12 cellular contexts compared by ENCODE assay signal in the genomic region with DNA sequence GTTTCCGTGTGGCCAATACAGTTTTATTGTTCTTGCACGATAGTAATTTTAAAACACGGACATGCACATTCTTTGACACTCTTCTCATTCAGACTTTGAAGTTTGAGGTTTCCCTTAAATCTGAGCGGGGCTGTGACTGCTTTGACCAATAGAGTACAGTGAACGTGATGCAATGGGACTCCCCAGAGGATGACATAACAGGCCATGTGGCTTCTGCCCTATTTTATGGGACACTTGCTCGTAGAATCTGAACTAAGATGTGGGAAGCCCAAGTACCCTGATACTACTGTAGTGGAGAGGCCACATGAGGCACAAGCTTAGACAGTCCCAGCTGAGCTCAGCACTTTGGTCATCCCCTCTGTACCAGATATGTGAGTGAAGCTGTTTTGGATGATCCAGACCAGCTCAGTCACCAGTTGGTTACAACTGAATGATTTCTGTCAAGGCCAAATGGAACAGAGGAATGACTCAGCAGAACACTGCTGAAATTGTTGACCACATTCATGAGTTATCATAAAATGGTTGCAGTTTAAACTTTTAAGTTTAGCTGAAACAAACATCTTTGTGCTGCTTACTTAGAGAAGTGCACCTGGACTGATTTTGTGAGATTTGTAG.
DNase-seq lines count a peak whose midpoint lies in the region; ATAC-seq and TF ChIP-seq lines count a peak whose summit lies in the region.
"Had no signal": no experiment of that assay in that cellular context is flagged by ENCODE, and none has a peak within 500 bp of the region (broad histone marks: within the 10 kb centered on the region; RNA-seq: fewer than 3 reads in every experiment).

No MANE protein-coding gene starts in this region.

- no peaks in the 10 kb centered on the region for H3K4me1 Mint-ChIP-seq in activated CD4-positive, alpha-beta T cell treated with anti-CD3 and anti-CD28 coated beads, Interleukin-2, amount 10 ng/mL, durations not matched to agents 24 days and 14 days
- H3K4me1 Mint-ChIP-seq in natural killer cell, result no peaks in the 10 kb centered on the region

- H3K36me3 Mint-ChIP-seq in activated CD4-positive, alpha-beta T cell treated with anti-CD3 and anti-CD28 coated beads, Interleukin-2, amount 10 ng/mL, durations not matched to agents 24 days and 14 days (ENCODE audit: low read depth), result no peaks in the 10 kb centered on the region
- no peaks in the 10 kb centered on the region for H3K36me3 Mint-ChIP-seq in natural killer cell

- no peak overlapping the region for H3K4me3 ChIP-seq in fibroblast of pulmonary artery (replicated peaks; ENCODE audit: low read depth, low read length)
- H3K4me3 ChIP-seq: coronary artery had no signal

- intact Hi-C loops in Right ventricle myocardium inferior (cut with DNase I) (no loop called here), natural killer cell (cut with micrococcal nuclease) (no loop called here)
- intact Hi-C loops in activated CD4-positive, alpha-beta T cell treated with anti-CD3 and anti-CD28 coated beads, Interleukin-2, amount 10 ng/mL, durations not matched to agents 24 days and 14 days (cut with micrococcal nuclease), result no loop called here

- H3K27ac Mint-ChIP-seq in activated CD4-positive, alpha-beta T cell treated with anti-CD3 and anti-CD28 coated beads, Interleukin-2, amount 10 ng/mL, durations not matched to agents 24 days and 14 days, result no peak overlapping the region
- no peak overlapping the region for H3K27ac Mint-ChIP-seq in natural killer cell

- ATAC-seq in GM21576 (IDR thresholded peaks at IDR 0.05; ENCODE audit: unreplicated experiment), result peak; percentile 82
- no peak for ATAC-seq in Right ventricle myocardium inferior
- ATAC-seq in natural killer cell, result no peak

- H3K27me3 Mint-ChIP-seq in activated CD4-positive, alpha-beta T cell treated with anti-CD3 and anti-CD28 coated beads, Interleukin-2, amount 10 ng/mL, durations not matched to agents 24 days and 14 days, result no peaks in the 10 kb centered on the region
- no peaks in the 10 kb centered on the region for H3K27me3 Mint-ChIP-seq in natural killer cell (ENCODE audit: low read depth in 2 of 2)

- no peaks in the 10 kb centered on the region for H3K9me3 Mint-ChIP-seq in activated CD4-positive, alpha-beta T cell treated with anti-CD3 and anti-CD28 coated beads, Interleukin-2, amount 10 ng/mL, durations not matched to agents 24 days and 14 days
- H3K9me3 Mint-ChIP-seq in natural killer cell, result peaks cover 0 to 4% of the 10 kb centered on the region in 2 donors

- no peak overlapping the region for H3K4me3 Mint-ChIP-seq in activated CD4-positive, alpha-beta T cell treated with anti-CD3 and anti-CD28 coated beads, Interleukin-2, amount 10 ng/mL, durations not matched to agents 24 days and 14 days
- no peak overlapping the region for H3K4me3 Mint-ChIP-seq in natural killer cell

- TF ChIP-seq CTCF in fibroblast of pulmonary artery (IDR thresholded peaks at IDR 0.05; ENCODE audit: low read length, missing control alignments) (no peak), natural killer cell (IDR thresholded peaks at IDR 0.05) (no peak)

- DNase-seq in AG20443 (ENCODE audit: low spot score), result peak; percentile 47
- DNase-seq in LHCN-M2 (ENCODE audit: low read depth), result peak; percentile 90
- peak; percentile 62 for DNase-seq in fibroblast of pulmonary artery (ENCODE audit: low read depth)
- no peak for DNase-seq in Right ventricle myocardium inferior (ENCODE audit: missing footprints)
- no peak for DNase-seq in activated CD4-positive, alpha-beta T cell treated with anti-CD3 and anti-CD28 coated beads, Interleukin-2, amount 10 ng/mL, durations not matched to agents 24 days and 14 days
- DNase-seq in activated gamma-delta T cell treated with Interleukin-2 at 50 U/mL for 16 hours, result no peak
- DNase-seq in natural killer cell, result no peak
- DNase-seq: DMS 273 treated with DMSO at 0.1 percent for 48 hours, islet precursor cell, MM.1S had no signal

Comparison
In these comparisons a context has a peak if more than half of its experiments do, and no peak if none do; other contexts are left out.
1. DNase-seq: peak in AG20443 (single experiment), LHCN-M2 (single experiment) and fibroblast of pulmonary artery (single experiment); none in Right ventricle myocardium inferior (single experiment), activated CD4-positive, alpha-beta T cell treated with anti-CD3 and anti-CD28 coated beads, Interleukin-2, amount 10 ng/mL, durations not matched to agents 24 days and 14 days (single experiment), activated gamma-delta T cell treated with Interleukin-2 at 50 U/mL for 16 hours (single experiment) and natural killer cell (single experiment).